ENCODE assay signal across 8 cellular contexts in the genomic region with DNA sequence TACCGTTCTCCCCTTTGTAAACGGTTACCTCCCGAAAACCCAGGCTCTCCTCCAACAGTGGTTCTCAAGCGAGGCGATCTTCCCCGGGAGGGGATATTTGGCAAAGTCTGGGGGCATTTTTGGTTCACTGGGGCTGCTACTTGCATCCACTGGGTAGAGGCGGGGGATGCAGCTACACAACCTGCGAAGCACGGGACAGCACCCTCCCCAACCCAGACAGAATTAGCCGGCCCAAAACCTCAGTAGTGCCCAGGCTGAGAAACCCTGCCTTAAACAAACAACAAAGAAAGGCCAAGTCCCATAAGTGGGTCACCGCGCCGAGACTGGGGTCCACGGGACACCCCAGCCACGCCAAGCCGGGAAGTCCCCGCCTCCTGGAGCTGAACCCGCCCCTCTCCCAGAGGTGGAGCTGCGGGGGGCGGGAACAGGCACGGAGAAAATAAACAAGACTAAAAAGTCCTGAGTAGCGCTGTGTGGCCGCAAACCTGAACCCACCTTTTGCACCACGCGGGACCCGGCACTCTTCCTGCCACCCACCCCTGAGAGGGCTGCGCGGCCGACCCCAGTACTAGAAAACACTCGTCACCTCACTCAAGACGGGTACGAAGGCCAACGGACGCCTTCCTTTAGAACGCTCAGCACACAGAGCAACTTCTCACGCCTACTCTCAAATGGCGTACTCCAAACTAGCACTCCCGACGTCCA. TPM values are rescaled to one million over a fixed set of nuclear protein-coding genes. Genes with fewer than 3 reads are reported as not detected.
DNase-seq lines count a peak whose midpoint lies in the region; ATAC-seq and TF ChIP-seq lines count a peak whose summit lies in the region.
"Not testable (repeated sequence)": the region's sequence is repeated elsewhere in the genome, so short reads cannot be mapped to it uniquely, and the experiment has no call there.

No MANE protein-coding gene starts in this region.

- peak overlapping the region; percentile 73; the same call in 1 of the 2 replicates for H3K9ac ChIP-seq in KMS-11
- H3K9ac ChIP-seq in iPS-20b (ENCODE audit: low read depth, low read length): peak overlapping the region; percentile 45; the same call in 1 of the 2 replicates
- peak overlapping the region; percentile 32 for H3K9ac ChIP-seq in rectal smooth muscle tissue (ENCODE audit: low read length)

- not testable (repeated sequence) for H3K4me2 ChIP-seq in KMS-11

- H3K4me1 Mint-ChIP-seq in activated CD4-positive, alpha-beta memory T cell treated with anti-CD3 and anti-CD28 coated beads for 36 hours (ENCODE audit: low read depth): peaks cover 28% of the 10 kb centered on the region
- H3K4me1 Mint-ChIP-seq in chondrocyte (ENCODE audit: low read depth): peaks cover 29% of the 10 kb centered on the region

- intact Hi-C loops in activated CD4-positive, alpha-beta memory T cell treated with anti-CD3 and anti-CD28 coated beads for 36 hours (cut with micrococcal nuclease): loop anchor here (2.0 to 5.0 kb wide), 2 partner anchors 91 to 95 kb away; a partner anchor contains a TSS
- intact Hi-C loops in aorta (cut with DNase I): loop anchor here in 1 of 2 donors (2.0 kb wide), 1 partner anchor 91 kb away; a partner anchor contains a TSS

- peak; percentile 71 for ATAC-seq in GM18870 (IDR thresholded peaks at IDR 0.05; ENCODE audit: unreplicated experiment)
- ATAC-seq in HG02642 (IDR thresholded peaks at IDR 0.05; ENCODE audit: poor library complexity, unreplicated experiment): peak; percentile 40
- ATAC-seq in aorta (ENCODE audit: low FRiP score): peak; percentile 93

- H3K36me3 Mint-ChIP-seq in activated CD4-positive, alpha-beta memory T cell treated with anti-CD3 and anti-CD28 coated beads for 36 hours; chondrocyte (ENCODE audit: low read depth): not testable (repeated sequence)

- not testable (repeated sequence) for H3K27me3 ChIP-seq in KMS-11 (ENCODE audit: insufficient read depth, low read depth); iPS-20b (ENCODE audit: insufficient read depth, low read length); rectal smooth muscle tissue (ENCODE audit: control insufficient read depth, insufficient read depth, low read length); aorta (ENCODE audit: control insufficient read depth in 1 of 2, insufficient read depth in 2 of 2, low read length in 1 of 2)

- not testable (repeated sequence) for H3K9me3 ChIP-seq in iPS-20b (ENCODE audit: insufficient read depth, low read depth, low read length); aorta (ENCODE audit: control insufficient read depth, low read length)

- not testable (repeated sequence) for H2AFZ ChIP-seq in KMS-11 (ENCODE audit: low read depth)

- not testable (repeated sequence) for H3K27me3 Mint-ChIP-seq in activated CD4-positive, alpha-beta memory T cell treated with anti-CD3 and anti-CD28 coated beads for 36 hours; chondrocyte (ENCODE audit: low read depth)

- peaks cover 22% of the 10 kb centered on the region for H3K4me1 ChIP-seq in KMS-11 (ENCODE audit: low read depth, poor library complexity, severe bottlenecking)
- not testable (repeated sequence) for H3K4me1 ChIP-seq in iPS-20b (ENCODE audit: insufficient read depth, low read length); rectal smooth muscle tissue (ENCODE audit: control insufficient read depth, insufficient read depth, low read length); aorta (ENCODE audit: control insufficient read depth in 1 of 2, insufficient read depth in 2 of 2, low read length in 2 of 2)

- H3K27ac ChIP-seq in KMS-11 (peak overlapping the region; percentile 85), rectal smooth muscle tissue (ENCODE audit: low read depth, low read length) (peak overlapping the region; percentile 80), aorta (ENCODE audit: low read depth in 1 of 2, low read length in 2 of 2) (peak overlapping the region in 1 of 2 donors; percentile 92)
- H3K27ac ChIP-seq in iPS-20b (ENCODE audit: low read length): not testable (repeated sequence)

- TF ChIP-seq CTCF in KMS-11 (conservative IDR thresholded peaks at IDR 0.05; ENCODE audit: low read depth, low read length); chondrocyte (IDR thresholded peaks at IDR 0.05): not testable (repeated sequence)

- POLR2A ChIA-PET in activated CD4-positive, alpha-beta memory T cell treated with anti-CD3 and anti-CD28 coated beads for 36 hours (lab: Charles Lee): not testable (repeated sequence)

- DNase-seq in activated CD4-positive, alpha-beta memory T cell treated with anti-CD3 and anti-CD28 coated beads for 36 hours: peak; percentile 38
- DNase-seq in chondrocyte (ENCODE audit: low spot score): not testable (repeated sequence)
- peak in 1 of 2 donors; percentile 62 for DNase-seq in aorta

- CTCF ChIA-PET in activated CD4-positive, alpha-beta memory T cell treated with anti-CD3 and anti-CD28 coated beads for 36 hours (lab: Charles Lee): not testable (repeated sequence)

- peaks cover 48% of the 10 kb centered on the region for H3K79me2 ChIP-seq in KMS-11 (ENCODE audit: insufficient read depth, low read depth)

- H3K4me3 Mint-ChIP-seq in activated CD4-positive, alpha-beta memory T cell treated with anti-CD3 and anti-CD28 coated beads for 36 hours: peak overlapping the region; percentile 82
- H3K4me3 Mint-ChIP-seq in chondrocyte (ENCODE audit: unreplicated experiment): peak overlapping the region; percentile 79

- H4K20me1 ChIP-seq in KMS-11 (ENCODE audit: insufficient read depth): not testable (repeated sequence)

- not testable (repeated sequence) for H3K36me3 ChIP-seq in KMS-11 (ENCODE audit: insufficient read depth); iPS-20b (ENCODE audit: insufficient read depth, low read depth, low read length); rectal smooth muscle tissue (ENCODE audit: control insufficient read depth, insufficient read depth, low read length); aorta (ENCODE audit: control insufficient read depth in 1 of 2, insufficient read depth in 2 of 2, low read length in 1 of 2)

- not testable (repeated sequence) for H3K9me3 Mint-ChIP-seq in activated CD4-positive, alpha-beta memory T cell treated with anti-CD3 and anti-CD28 coated beads for 36 hours; chondrocyte (ENCODE audit: low read depth)

- 1% methylated on average over 18 to 24 of the region's 39 CpGs for WGBS in aorta, 2 donors

- H3K4me3 ChIP-seq in KMS-11 (IDR thresholded peaks at IDR 0.05; ENCODE audit: insufficient read depth, low read depth, low read length): not testable (repeated sequence)
- peak overlapping the region; percentile 88; the same call in 1 of the 2 replicates for H3K4me3 ChIP-seq in iPS-20b (ENCODE audit: low read length)
- peak overlapping the region; percentile 62 for H3K4me3 ChIP-seq in rectal smooth muscle tissue (ENCODE audit: low read length)
- H3K4me3 ChIP-seq in aorta (ENCODE audit: low read length in 2 of 2): peak overlapping the region in 1 of 2 donors; percentile 37

- H3K27ac Mint-ChIP-seq in activated CD4-positive, alpha-beta memory T cell treated with anti-CD3 and anti-CD28 coated beads for 36 hours: peak overlapping the region; percentile 87
- peak overlapping the region; percentile 95 for H3K27ac Mint-ChIP-seq in chondrocyte (ENCODE audit: unreplicated experiment)

RNA-seq across cellular contexts. Expression of a gene that starts 0.5 kb away (rescaled TPM):
- total RNA-seq in activated CD4-positive, alpha-beta memory T cell treated with anti-CD3 and anti-CD28 coated beads for 36 hours: 100 to 1,000 TPM; 124 to 128 TPM
- total RNA-seq in chondrocyte (137 to 145 TPM (median 138 TPM) in 3 replicates), aorta (100 to 1,000 TPM; 114 to 115 TPM)
- 100 to 1,000 TPM; 110 to 140 TPM for polyA plus RNA-seq in aorta

Comparison
In these comparisons a context has a peak if more than half of its experiments do, and no peak if none do; other contexts are left out.
1. ATAC-seq: peak in every context shown above with its lines; median percentile 93 in aorta; 71 in GM18870; 40 in HG02642.